In the genomic region with DNA sequence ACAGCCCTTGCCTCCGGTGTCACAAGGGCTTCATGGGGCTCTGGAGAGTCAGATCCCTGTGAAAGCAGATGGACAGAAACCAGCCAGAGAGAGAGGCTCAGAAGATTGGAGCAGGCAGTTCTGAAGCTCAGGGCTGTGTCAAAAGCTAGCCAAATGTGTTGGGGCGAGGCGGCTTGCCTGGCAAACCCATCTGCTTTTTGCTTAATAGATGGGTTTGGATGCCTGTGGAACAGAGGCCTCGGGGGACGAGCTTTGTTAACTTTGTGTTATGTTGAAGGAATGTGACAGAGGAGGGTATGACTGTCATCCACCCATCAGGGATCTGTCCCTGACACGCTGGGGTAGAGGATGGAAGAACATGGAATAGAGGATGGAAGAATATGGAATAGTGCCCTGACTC, we compare ENCODE assay signal across 28 cellular contexts. TPM values are rescaled to one million over a fixed set of nuclear protein-coding genes. Genes with fewer than 3 reads are reported as not detected.
"Had no signal": no experiment of that assay in that cellular context is flagged by ENCODE, and none has a peak within 500 bp of the region (broad histone marks: within the 10 kb centered on the region; RNA-seq: fewer than 3 reads in every experiment).

No MANE protein-coding gene starts in this region.

- ATAC-seq: effector memory CD8-positive, alpha-beta T cell; gastrocnemius medialis; mucosa of descending colon; natural killer cell treated with Interleukin-12 subunit alpha and Interleukin-12 subunit beta and Interleukin-15 and Interleukin-18, amount 100 ng/mL, for 72 hours; psoas muscle; right cardiac atrium; stimulated activated naive CD8-positive, alpha-beta T cell treated with anti-CD3 and anti-CD28 coated beads, Interleukin-15, amount 100 ng/mL, for 72 hours had no signal

- DNase-seq: cortex of kidney; effector memory CD8-positive, alpha-beta T cell; foreskin fibroblast; gastrocnemius medialis; mesenchymal stem cell; mucosa of descending colon; naive B cell; psoas muscle; right cardiac atrium; sigmoid colon; spleen; stimulated activated CD4-positive, alpha-beta T cell treated with anti-CD3 and anti-CD28 coated beads, Interleukin-4, amount 100 ng/mL, for 4 hours; stimulated activated naive CD4-positive, alpha-beta T cell; stimulated activated naive CD8-positive, alpha-beta T cell treated with anti-CD3 and anti-CD28 coated beads, Interleukin-15, amount 100 ng/mL, for 72 hours; transverse colon had no signal

- H3K27me3 ChIP-seq: gastrocnemius medialis, neural progenitor cell, sigmoid colon, spleen, suprapubic skin, transverse colon, vagina had no signal

- H3K9me3 Mint-ChIP-seq: effector memory CD8-positive, alpha-beta T cell; mesothelial cell of epicardium; natural killer cell treated with Interleukin-12 subunit alpha and Interleukin-12 subunit beta and Interleukin-15 and Interleukin-18, amount 100 ng/mL, for 72 hours; neural progenitor cell; stimulated activated naive CD8-positive, alpha-beta T cell treated with anti-CD3 and anti-CD28 coated beads, Interleukin-15, amount 100 ng/mL, for 72 hours had no signal

- H3K4me3 Mint-ChIP-seq: effector memory CD8-positive, alpha-beta T cell; mesothelial cell of epicardium; naive B cell; natural killer cell treated with Interleukin-12 subunit alpha and Interleukin-12 subunit beta and Interleukin-15 and Interleukin-18, amount 100 ng/mL, for 72 hours; neural progenitor cell; stimulated activated naive CD8-positive, alpha-beta T cell treated with anti-CD3 and anti-CD28 coated beads, Interleukin-15, amount 100 ng/mL, for 72 hours had no signal

- H3K27ac ChIP-seq: gastrocnemius medialis, neural progenitor cell, psoas muscle, sigmoid colon, skin epidermis, spleen, suprapubic skin, transverse colon, vagina had no signal

- H3K9ac ChIP-seq: neural progenitor cell had no signal

- H3K27ac Mint-ChIP-seq: effector memory CD8-positive, alpha-beta T cell; mesothelial cell of epicardium; natural killer cell treated with Interleukin-12 subunit alpha and Interleukin-12 subunit beta and Interleukin-15 and Interleukin-18, amount 100 ng/mL, for 72 hours; neural progenitor cell had no signal

- H3K4me1 ChIP-seq: transverse colon had no signal

- H3K9me3 ChIP-seq: gastrocnemius medialis, mucosa of descending colon, psoas muscle, sigmoid colon, spleen, suprapubic skin, transverse colon, vagina had no signal

- H3K4me3 ChIP-seq: gastrocnemius medialis, lung, mucosa of descending colon, neural progenitor cell, psoas muscle, sigmoid colon, skin epidermis, spleen, suprapubic skin, transverse colon, vagina had no signal

- H3K4me2 ChIP-seq: neural progenitor cell had no signal

- H2AFZ ChIP-seq: neural progenitor cell had no signal

- H3K27me3 Mint-ChIP-seq: effector memory CD8-positive, alpha-beta T cell; naive B cell; natural killer cell treated with Interleukin-12 subunit alpha and Interleukin-12 subunit beta and Interleukin-15 and Interleukin-18, amount 100 ng/mL, for 72 hours; stimulated activated naive CD8-positive, alpha-beta T cell treated with anti-CD3 and anti-CD28 coated beads, Interleukin-15, amount 100 ng/mL, for 72 hours had no signal

RNA-seq across cellular contexts. Expression of a gene that starts 21.0 kb away (rescaled TPM):
- total RNA-seq: dermis microvascular lymphatic vessel endothelial cell; gastrocnemius medialis; glomerular endothelial cell; lung; mesothelial cell of epicardium; mucosa of descending colon; natural killer cell treated with Interleukin-12 subunit alpha and Interleukin-12 subunit beta and Interleukin-15 and Interleukin-18, amount 100 ng/mL, for 72 hours; osteoblast; right cardiac atrium; sigmoid colon; transverse colon; ureter; vagina had no signal
- polyA plus RNA-seq: keratinocyte, liver, right cardiac atrium had no signal
